Comparison of ENCODE assay signal across 9 cellular contexts in the genomic region with DNA sequence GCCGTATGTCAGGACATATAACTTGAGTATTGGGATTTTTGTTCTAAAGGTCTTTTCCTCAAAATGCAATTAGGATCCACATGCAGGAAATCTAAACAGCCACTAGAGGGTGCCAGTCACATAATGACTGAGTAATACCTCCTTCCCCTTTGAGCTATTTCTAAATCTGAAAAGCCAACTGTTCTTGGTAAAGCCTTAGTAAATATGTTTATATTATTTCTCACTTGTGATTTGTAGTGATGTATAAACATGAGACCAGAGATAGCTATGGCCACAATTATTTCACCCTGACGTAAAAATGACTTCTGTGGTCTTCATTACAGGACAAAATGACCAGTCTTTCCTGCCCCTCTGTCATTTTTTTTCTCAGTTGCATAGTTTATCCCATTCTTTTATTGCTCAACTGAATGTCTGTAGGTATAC. TPM values are rescaled to one million over a fixed set of nuclear protein-coding genes. Genes with fewer than 3 reads are reported as not detected.
DNase-seq lines count a peak whose midpoint lies in the region; ATAC-seq and TF ChIP-seq lines count a peak whose summit lies in the region.
"Had no signal": no experiment of that assay in that cellular context is flagged by ENCODE, and none has a peak within 500 bp of the region (broad histone marks: within the 10 kb centered on the region; RNA-seq: fewer than 3 reads in every experiment).

No MANE protein-coding gene starts in this region.

- H3K4me3 ChIP-seq in fibroblast of villous mesenchyme (ENCODE audit: low read depth, low read length) (no peak overlapping the region), parathyroid adenoma (ENCODE audit: low read depth, low read length) (no peak overlapping the region)
- H3K4me3 ChIP-seq: BLaER1 treated with 17β-estradiol and CSF1 and Interleukin-3, amounts not matched to agents 10 nM and 100 nM had no signal

- H3K79me2 ChIP-seq in parathyroid adenoma: no peaks in the 10 kb centered on the region

- H3K4me1 ChIP-seq in parathyroid adenoma: no peaks in the 10 kb centered on the region
- H3K4me1 ChIP-seq: BLaER1 treated with 17β-estradiol and CSF1 and Interleukin-3, amounts not matched to agents 10 nM and 100 nM had no signal

- no peaks in the 10 kb centered on the region for H3K9me3 ChIP-seq in parathyroid adenoma (ENCODE audit: control insufficient read depth, low read length)

- DNase-seq in NCI-H2171 treated with DMSO at 0.1 percent for 48 hours (lab: John Stamatoyannopoulos, UW) (peak; percentile 63), NCI-H2171 (lab: John Stamatoyannopoulos, UW) (no peak), NCI-H82 (lab: John Stamatoyannopoulos, UW) (peak; percentile 85), fibroblast of villous mesenchyme (ENCODE audit: low read depth) (peak; percentile 80)
- peak; percentile 23 for DNase-seq in activated CD8-positive, alpha-beta memory T cell treated with anti-CD3 and anti-CD28 coated beads, Interleukin-2, amount 50 U/mL, for 1 hour (ENCODE audit: extremely low read depth)
- DNase-seq in effector CD8-positive, alpha-beta T cell (lab: John Stamatoyannopoulos, UW): no peak

- ATAC-seq in HG03196 (IDR thresholded peaks at IDR 0.05; ENCODE audit: unreplicated experiment): peak; percentile 63

- H3K27ac ChIP-seq in parathyroid adenoma: no peak overlapping the region
- H3K27ac ChIP-seq: BLaER1 treated with 17β-estradiol and CSF1 and Interleukin-3, amounts not matched to agents 10 nM and 100 nM had no signal

- no peaks in the 10 kb centered on the region for H3K27me3 ChIP-seq in parathyroid adenoma (ENCODE audit: control insufficient read depth, insufficient read depth, low read length)
- H3K27me3 ChIP-seq: BLaER1 treated with 17β-estradiol and CSF1 and Interleukin-3, amounts not matched to agents 10 nM and 100 nM had no signal

- peak; percentile 91 for TF ChIP-seq CTCF in fibroblast of villous mesenchyme (IDR thresholded peaks at IDR 0.05; ENCODE audit: insufficient read depth, low read depth, low read length)
- peak; percentile 73 for TF ChIP-seq CTCF in parathyroid adenoma (IDR thresholded peaks at IDR 0.05)

- no peaks in the 10 kb centered on the region for H3K36me3 ChIP-seq in parathyroid adenoma (ENCODE audit: control insufficient read depth, insufficient read depth, low read length)

- H3K9ac ChIP-seq in parathyroid adenoma: no peak overlapping the region
- H3K9ac ChIP-seq: BLaER1 treated with 17β-estradiol and CSF1 and Interleukin-3, amounts not matched to agents 10 nM and 100 nM had no signal

- no peak overlapping the region for H3K4me2 ChIP-seq in parathyroid adenoma (ENCODE audit: low read length)
- H3K4me2 ChIP-seq: BLaER1 treated with 17β-estradiol and CSF1 and Interleukin-3, amounts not matched to agents 10 nM and 100 nM had no signal

- H2AFZ ChIP-seq in parathyroid adenoma: no peak overlapping the region

RNA-seq across cellular contexts. Expression of a gene that starts 41.0 kb away (rescaled TPM):
- total RNA-seq in fibroblast of villous mesenchyme: 27.7 and 45.8 TPM in 2 replicates

Comparison
In these comparisons a context has a peak if more than half of its experiments do, and no peak if none do; other contexts are left out.
1. DNase-seq: peak in NCI-H2171 treated with DMSO at 0.1 percent for 48 hours (single experiment), NCI-H82 (single experiment), activated CD8-positive, alpha-beta memory T cell treated with anti-CD3 and anti-CD28 coated beads, Interleukin-2, amount 50 U/mL, for 1 hour (single experiment) and fibroblast of villous mesenchyme (single experiment); none in NCI-H2171 (single experiment) and effector CD8-positive, alpha-beta T cell (single experiment).